10 cellular contexts compared by ENCODE assay signal in genomic region chr5:140966293-140967225, GRCh38. TPM values are rescaled to one million over a fixed set of nuclear protein-coding genes. Genes with fewer than 3 reads are reported as not detected.
DNase-seq lines count a peak whose midpoint lies in the region; ATAC-seq and TF ChIP-seq lines count a peak whose summit lies in the region.
"Had no signal": no experiment of that assay in that cellular context is flagged by ENCODE, and none has a peak within 500 bp of the region (broad histone marks: within the 10 kb centered on the region; RNA-seq: fewer than 3 reads in every experiment).

TSS of gene PCDHAC2 (plus strand) at chr5:140966476. CDS start at chr5:140966767, 291 bp downstream.

- H3K36me3 Mint-ChIP-seq in CD8-positive, alpha-beta memory T cell, result no peaks in the 10 kb centered on the region

- POLR2A ChIA-PET in SK-N-SH (lab: Yijun Ruan, JAX), result interaction anchor here (0.9 to 3.4 kb wide), 10 partner anchors 10 to 125 kb away, joined by 3 to 31 read pairs (median 7); partner anchors contain the start of genes PCDHA12, PCDHA8 and PCDHAC1
- POLR2A ChIA-PET in CD8-positive, alpha-beta memory T cell (lab: Charles Lee), result no interaction called here

- peaks cover 0 to 2% (median 0%) of the 10 kb centered on the region in 5 donors for H3K9me3 Mint-ChIP-seq in CD8-positive, alpha-beta memory T cell
- H3K9me3 Mint-ChIP-seq: T-helper 1 cell treated with Interleukin-12 subunit alpha and Interleukin-12 subunit beta and Interleukin-4 antibody, amounts not matched to agents 30 μg/mL and 1 μg/mL, for 36 hours had no signal

- no peaks in the 10 kb centered on the region for H4K20me1 ChIP-seq in SK-N-SH (ENCODE audit: insufficient read depth)
- no peaks in the 10 kb centered on the region for H4K20me1 ChIP-seq in osteoblast (ENCODE audit: insufficient read depth, low read length)
- H4K20me1 ChIP-seq: BLaER1 had no signal

- H3K9ac ChIP-seq in SK-N-SH, result no peak within 1 kb of the TSS; the same call in 1 of the 2 replicates
- H3K9ac ChIP-seq: BLaER1 had no signal

- CTCF ChIA-PET in SK-N-SH (lab: Yijun Ruan, JAX), result interaction anchor here (0.7 to 4.1 kb wide), 14 partner anchors 12 to 597 kb away, joined by 3 to 45 read pairs (median 4); partner anchors contain the start of genes PCDHA12, PCDHA8 and PCDHAC1
- CTCF ChIA-PET in CD8-positive, alpha-beta memory T cell (lab: Charles Lee), result no interaction called here

- no peaks in the 10 kb centered on the region for H3K27me3 ChIP-seq in SK-N-SH (ENCODE audit: insufficient read depth)
- H3K27me3 ChIP-seq in osteoblast (ENCODE audit: insufficient read depth, low read length), result no peaks in the 10 kb centered on the region
- H3K27me3 ChIP-seq in CD8-positive, alpha-beta memory T cell (ENCODE audit: insufficient read depth, low read length, poor library complexity, severe bottlenecking), result no peaks in the 10 kb centered on the region
- H3K27me3 ChIP-seq: BLaER1 had no signal

- DNase-seq in NCI-H2081 (lab: John Stamatoyannopoulos, UW) (peak; percentile 57 to 63), NCI-H2081 treated with DMSO at 0.1 percent for 48 hours (lab: John Stamatoyannopoulos, UW) (no peak), SK-N-SH (peak; percentile 83), head of caudate nucleus (peak; percentile 28 to 88 (median 76)), osteoblast (ENCODE audit: insufficient read length, low spot score, missing footprints) (peak; percentile 76)
- no peak for DNase-seq in CD8-positive, alpha-beta memory T cell

- no peak within 1 kb of the TSS for H3K4me3 Mint-ChIP-seq in CD8-positive, alpha-beta memory T cell
- H3K4me3 Mint-ChIP-seq: T-helper 1 cell treated with Interleukin-12 subunit alpha and Interleukin-12 subunit beta and Interleukin-4 antibody, amounts not matched to agents 30 μg/mL and 1 μg/mL, for 36 hours had no signal

- TF ChIP-seq RAD21 in SK-N-SH (IDR thresholded peaks at IDR 0.05; ENCODE audit: low read length), result no peak

- TF ChIP-seq EP300 in SK-N-SH (IDR thresholded peaks at IDR 0.05; ENCODE audit: borderline replicate concordance in 1 of 2, low read depth in 1 of 2, low read length in 1 of 2), result no peak

- H3K27me3 Mint-ChIP-seq in CD8-positive, alpha-beta memory T cell, result peaks cover 23 to 43% of the 10 kb centered on the region in 2 donors

- H3K9me2 ChIP-seq in SK-N-SH, result no peaks in the 10 kb centered on the region

- H3K27ac ChIP-seq in SK-N-SH (ENCODE audit: low read depth in 2 of 2, low read length in 1 of 2) (peak within 1 kb of the TSS in 1 of 2 experiments; percentile 94; a peak in 2 of 4 replicates), osteoblast (ENCODE audit: low read depth, low read length) (no peak within 1 kb of the TSS)
- no peak within 1 kb of the TSS for H3K27ac ChIP-seq in CD8-positive, alpha-beta memory T cell (ENCODE audit: low read depth, low read length)
- H3K27ac ChIP-seq: BLaER1 had no signal

- WGBS in SK-N-SH (ENCODE audit: low lambda C conversion rate), result 4% methylated on average over 35 of the region's 80 CpGs

- H3K4me1 ChIP-seq in SK-N-SH (ENCODE audit: control insufficient read depth in 1 of 2, insufficient read depth in 2 of 2, low read depth in 1 of 2, low read length in 1 of 2), result peaks cover 8 to 41% of the 10 kb centered on the region in 2 experiments; a peak in 3 of 4 replicates
- H3K4me1 ChIP-seq in osteoblast (ENCODE audit: insufficient read depth, low read length), result no peaks in the 10 kb centered on the region
- no peaks in the 10 kb centered on the region for H3K4me1 ChIP-seq in CD8-positive, alpha-beta memory T cell (ENCODE audit: insufficient read depth, low read length)
- H3K4me1 ChIP-seq: BLaER1 had no signal

- H3K4me1 Mint-ChIP-seq in CD8-positive, alpha-beta memory T cell, result no peaks in the 10 kb centered on the region

- TF ChIP-seq CTCF in SK-N-SH (IDR thresholded peaks at IDR 0.05) (no peak), osteoblast (IDR thresholded peaks at IDR 0.05; ENCODE audit: extremely low read depth, low read depth, low read length) (no peak)

- no peaks in the 10 kb centered on the region for H3F3A ChIP-seq in SK-N-SH (replicated peaks; ENCODE audit: insufficient read depth)

- no peak within 1 kb of the TSS for H3K27ac Mint-ChIP-seq in CD8-positive, alpha-beta memory T cell
- H3K27ac Mint-ChIP-seq: T-helper 1 cell treated with Interleukin-12 subunit alpha and Interleukin-12 subunit beta and Interleukin-4 antibody, amounts not matched to agents 30 μg/mL and 1 μg/mL, for 36 hours had no signal

- H3K9me3 ChIP-seq in SK-N-SH (no peaks in the 10 kb centered on the region), osteoblast (ENCODE audit: low read depth, low read length) (no peaks in the 10 kb centered on the region)
- no peaks in the 10 kb centered on the region for H3K9me3 ChIP-seq in CD8-positive, alpha-beta memory T cell (ENCODE audit: low read length)

- ATAC-seq in HG03442 (IDR thresholded peaks at IDR 0.05; ENCODE audit: unreplicated experiment), result no peak
- ATAC-seq in HG02798 (IDR thresholded peaks at IDR 0.05; ENCODE audit: poor library complexity, unreplicated experiment), result no peak

- H3K4me3 ChIP-seq in SK-N-SH (ENCODE audit: low read depth in 2 of 2, low read length in 1 of 2), result peak within 1 kb of the TSS; percentile 64 to 75
- H3K4me3 ChIP-seq in osteoblast (ENCODE audit: insufficient read depth, low read length), result peak within 1 kb of the TSS; percentile 60
- no peak within 1 kb of the TSS for H3K4me3 ChIP-seq in CD8-positive, alpha-beta memory T cell (ENCODE audit: low read length)
- H3K4me3 ChIP-seq: BLaER1 had no signal

- H3K79me2 ChIP-seq in SK-N-SH (ENCODE audit: insufficient read depth) (no peaks in the 10 kb centered on the region), osteoblast (ENCODE audit: insufficient read depth, low read length) (no peaks in the 10 kb centered on the region)

- H3K4me2 ChIP-seq in SK-N-SH (peak within 1 kb of the TSS; percentile 94), osteoblast (ENCODE audit: insufficient read depth, low read length) (peak within 1 kb of the TSS; percentile 66)
- H3K4me2 ChIP-seq: BLaER1 had no signal

- H3K36me3 ChIP-seq in SK-N-SH (replicated peaks in 1 of 2; ENCODE audit: control insufficient read depth in 1 of 2, insufficient read depth in 2 of 2, low read length in 1 of 2) (no peaks in the 10 kb centered on the region), osteoblast (ENCODE audit: insufficient read depth, low read length) (no peaks in the 10 kb centered on the region)
- H3K36me3 ChIP-seq in CD8-positive, alpha-beta memory T cell (ENCODE audit: insufficient read depth, low read length), result no peaks in the 10 kb centered on the region
- H3K36me3 ChIP-seq: BLaER1 had no signal

- intact Hi-C loops in head of caudate nucleus (cut with DNase I), result loop anchor here (2.0 kb wide), 1 partner anchor 74 kb away; no protein-coding TSS in a partner anchor

- peak within 1 kb of the TSS; percentile 86 for H2AFZ ChIP-seq in SK-N-SH (ENCODE audit: low read depth)
- peak within 1 kb of the TSS; percentile 70 for H2AFZ ChIP-seq in osteoblast (ENCODE audit: low read length)

TF ChIP-seq in SK-N-SH, 30 proteins besides CTCF, POLR2A, EP300 and RAD21:
- TF ChIP-seq POLR2AphosphoS5 (IDR thresholded peaks at IDR 0.05; ENCODE audit: low read depth, low read length), result peak; percentile 12; the same call in 1 of the 2 replicates
- TF ChIP-seq ZBTB33 (IDR thresholded peaks at IDR 0.05; ENCODE audit: borderline replicate concordance, low read depth), result no peak
- TF ChIP-seq MXI1 (IDR thresholded peaks at IDR 0.05; ENCODE audit: low read depth, low read length), result peak; percentile 75

RNA-seq across cellular contexts. Expression of gene PCDHAC2, which starts in this region (rescaled TPM):
- polyA plus RNA-seq in SK-N-SH (2012; rRNA removed), result 0.39 and 0.76 TPM in 2 replicates
- 1.1 and 1.8 TPM in 2 replicates for polyA plus RNA-seq in SK-N-SH (2012; cell fraction: cytosol; rRNA removed)
- 0.30 and 0.53 TPM in 2 replicates for polyA plus RNA-seq in SK-N-SH (2012; cell fraction: nucleus; rRNA removed)
- 0.36 and 0.59 TPM in 2 replicates for total RNA-seq in osteoblast
- total RNA-seq in CD8-positive, alpha-beta memory T cell, result not detected
- not detected for polyA plus RNA-seq in CD8-positive, alpha-beta memory T cell

Comparison
In these comparisons a context has a peak if more than half of its experiments do, and no peak if none do; other contexts are left out.
1. DNase-seq: peak in NCI-H2081 (2 of 2), SK-N-SH (single experiment) and head of caudate nucleus (42 of 42); none in NCI-H2081 treated with DMSO at 0.1 percent for 48 hours (single experiment) and CD8-positive, alpha-beta memory T cell (0 of 5).
2. Peak in DNase-seq, H3K4me3 ChIP-seq and H3K4me2 ChIP-seq in osteoblast; RNA of the gene not detected or under 1 TPM.